ENCODE assay signal across 9 cellular contexts in genomic region chr15:67133738-67134576, GRCh38.
A peak's percentile ranks its signal among the peaks of the same experiment; 100 is the strongest.
DNase-seq lines count a peak whose midpoint lies in the region; ATAC-seq, FAIRE-seq and TF ChIP-seq lines count a peak whose summit lies in the region.
"Had no signal": no experiment of that assay in that cellular context is flagged by ENCODE, and none has a peak within 500 bp of the region (broad histone marks: within the 10 kb centered on the region; RNA-seq: fewer than 3 reads in every experiment).

No MANE protein-coding gene starts in this region.

- ATAC-seq in HG02642 (IDR thresholded peaks at IDR 0.05; ENCODE audit: poor library complexity, unreplicated experiment) (peak; percentile 74), GM12878 (peak; percentile 89), right lobe of liver (peak; percentile 39 to 52 (median 46))

- BruUV-seq in GM12878 (replicated peaks; lab: Mats Ljungman, UMichigan) = no TSS peak

- H3K27ac ChIP-seq in GM12878 (ENCODE audit: control insufficient read depth, insufficient read depth) = peak overlapping the region; percentile 89
- H3K27ac ChIP-seq in right lobe of liver = peak overlapping the region; percentile 70 to 85 (median 77)

- H3K27me3 ChIP-seq in GM06990 (replicated peaks; ENCODE audit: control insufficient read depth, insufficient read depth, low read length) = no peaks in the 10 kb centered on the region
- no peaks in the 10 kb centered on the region for H3K27me3 ChIP-seq in GM12878 (replicated peaks in 1 of 2; ENCODE audit: control insufficient read depth in 2 of 2, insufficient read depth in 2 of 2, low read length in 1 of 2)
- H3K27me3 ChIP-seq in right lobe of liver = no peaks in the 10 kb centered on the region

- in situ Hi-C loops in GM12878 (cut with MboI) = no loop called here

- H3K4me2 ChIP-seq in GM12878 (ENCODE audit: control insufficient read depth, insufficient read depth) = peak overlapping the region; percentile 94

- peak; percentile 84 for FAIRE-seq in GM12878 (lab: Jason Lieb, UNC)
- FAIRE-seq: H1 had no signal

- H2AFZ ChIP-seq in GM12878 (ENCODE audit: control insufficient read depth, low read depth, low read length) = peak overlapping the region; percentile 30; the same call in 1 of the 2 replicates

- SMC1A ChIA-PET in GM12878 (lab: Charles Lee; ENCODE audit: uncharacterized antibody, unreplicated experiment) = interaction anchor here (0.7 to 14.8 kb wide), 13 partner anchors 9 to 106 kb away, joined by 3 to 179 read pairs (median 4); no protein-coding TSS in a partner anchor

- peaks cover 71% of the 10 kb centered on the region for H3K79me2 ChIP-seq in GM12878 (ENCODE audit: control insufficient read depth, insufficient read depth, low read length)

- H3K9me3 ChIP-seq in GM12878 (replicated peaks; ENCODE audit: control insufficient read depth, insufficient read depth, low read length) (no peaks in the 10 kb centered on the region), right lobe of liver (no peaks in the 10 kb centered on the region)

- H4K20me1 ChIP-seq in GM12878 (ENCODE audit: control insufficient read depth, insufficient read depth) = peaks cover 6% of the 10 kb centered on the region; the same call in 1 of the 2 replicates

- TF ChIP-seq RAD21 in GM12878 (IDR thresholded peaks at IDR 0.05; ENCODE audit: insufficient read depth, low read depth, low read length) = no peak

- DNase-seq in GM06990 (ENCODE audit: extremely low read depth, insufficient read length) (peak; percentile 54), T-helper 1 cell (peak; percentile 40 to 87 (median 58)), GM12878 (ENCODE audit: low read depth, low spot score) (no peak), right lobe of liver (no peak), NCI-H2227 (lab: John Stamatoyannopoulos, UW; ENCODE audit: unreplicated experiment) (no peak), NCI-H128 (lab: John Stamatoyannopoulos, UW; ENCODE audit: unreplicated experiment) (no peak)
- peak; percentile 22 to 40 for DNase-seq in stimulated activated CD8-positive, alpha-beta memory T cell treated with anti-CD3 and anti-CD28 coated beads, Interleukin-15, amount 100 ng/mL, for 48 hours (ENCODE audit: low read depth in 2 of 2)

- intact Hi-C loops in GM12878 (cut with micrococcal nuclease; ENCODE audit: unreplicated experiment) = loop anchor here (1.0 kb wide), 2 partner anchors 32 to 49 kb away; no protein-coding TSS in a partner anchor
- intact Hi-C loops in right lobe of liver (cut with DNase I) = no loop called here

- no peak for TF ChIP-seq CTCF in GM06990 (IDR thresholded peaks at IDR 0.05; ENCODE audit: insufficient read depth, low read length, poor library complexity, severe bottlenecking)
- TF ChIP-seq CTCF in GM12878 (IDR thresholded peaks at IDR 0.05 in 2 of 3, conservative IDR thresholded peaks at IDR 0.05 in 1 of 3; ENCODE audit: control insufficient read depth in 2 of 3, extremely low read depth in 1 of 3, insufficient read depth in 1 of 3, low read depth in 3 of 3, low read length in 3 of 3) = no peak
- no peak for TF ChIP-seq CTCF in right lobe of liver (IDR thresholded peaks at IDR 0.05)

- H3K4me1 ChIP-seq in GM12878 (ENCODE audit: control insufficient read depth, insufficient read depth, low read length) (peaks cover 64% of the 10 kb centered on the region), right lobe of liver (peaks cover 0 to 66% (median 33%) of the 10 kb centered on the region in 4 donors)

- peak; percentile 71 for TF ChIP-seq POLR2A in GM12878 (IDR thresholded peaks at IDR 0.05; ENCODE audit: low read depth, low read length)
- no peak for TF ChIP-seq POLR2A in right lobe of liver (IDR thresholded peaks at IDR 0.05)

- H3K36me3 ChIP-seq in GM06990 (ENCODE audit: control insufficient read depth, insufficient read depth, low read length) = no peaks in the 10 kb centered on the region
- no peaks in the 10 kb centered on the region; a peak in 1 of 4 replicates for H3K36me3 ChIP-seq in GM12878 (ENCODE audit: control insufficient read depth in 2 of 2, insufficient read depth in 2 of 2, low read length in 1 of 2)
- H3K36me3 ChIP-seq in right lobe of liver = no peaks in the 10 kb centered on the region

- POLR2A ChIA-PET in GM12878 (lab: Charles Lee) = interaction anchor here (0.7 to 2.1 kb wide), 13 partner anchors 9 to 50 kb away, joined by 3 to 13 read pairs (median 3); no protein-coding TSS in a partner anchor

- CTCF ChIA-PET in GM12878 (lab: Yijun Ruan, JAX) = interaction anchor here (1.0 to 2.1 kb wide), 8 partner anchors 13 to 106 kb away, joined by 3 to 8 read pairs (median 4); no protein-coding TSS in a partner anchor

- no peak for TF ChIP-seq EP300 in GM12878 (IDR thresholded peaks at IDR 0.05; ENCODE audit: borderline replicate concordance in 1 of 2, control insufficient read depth in 1 of 2, low read depth in 2 of 2, low read length in 2 of 2)

- peak overlapping the region; percentile 12 for H3K4me3 ChIP-seq in GM06990 (replicated peaks; ENCODE audit: low read depth, low read length)
- peak overlapping the region; percentile 51 for H3K4me3 ChIP-seq in GM12878
- no peak overlapping the region for H3K4me3 ChIP-seq in right lobe of liver

- peak overlapping the region; percentile 76 for H3K9ac ChIP-seq in GM12878 (ENCODE audit: control insufficient read depth, insufficient read depth, low read length)

- under 1% methylated on average over 11 of the region's 11 CpGs for whole genome bisulfite sequencing in GM12878 (ENCODE audit: insufficient coverage, insufficient replicate concordance, low lambda C conversion rate, missing lambda C conversion rate)
- 45% methylated on average over 9 of the region's 11 CpGs for WGBS in right lobe of liver (ENCODE audit: insufficient coverage, low coverage, low lambda C conversion rate, missing lambda C conversion rate)

- RAD21 ChIA-PET in GM12878 (lab: Charles Lee; ENCODE audit: unreplicated experiment) = interaction anchor here (0.8 to 2.7 kb wide), 16 partner anchors 10 to 170 kb away, joined by 3 to 21 read pairs (median 6); no protein-coding TSS in a partner anchor

TF ChIP-seq in GM12878, 131 proteins besides CTCF, POLR2A, EP300 and RAD21 (continues in another document):
- peak; percentile 23; the same call in 1 of the 2 replicates for TF ChIP-seq BCL11A (IDR thresholded peaks at IDR 0.05; ENCODE audit: low read depth, low read length)
- TF ChIP-seq ATF7 (IDR thresholded peaks at IDR 0.05; ENCODE audit: low read depth) = peak; percentile 94
- no peak for TF ChIP-seq TCF7 (IDR thresholded peaks at IDR 0.05; ENCODE audit: borderline replicate concordance)
- TF ChIP-seq ZNF687 (IDR thresholded peaks at IDR 0.05) = peak; percentile 92
- peak; percentile 84 for TF ChIP-seq POLR2AphosphoS5 (IDR thresholded peaks at IDR 0.05; ENCODE audit: low read length)
- TF ChIP-seq REST (IDR thresholded peaks at IDR 0.05; ENCODE audit: low read depth, low read length) = no peak
- TF ChIP-seq EED (IDR thresholded peaks at IDR 0.05; ENCODE audit: low read depth) = peak; percentile 99

Comparison
In these comparisons a context has a peak if more than half of its experiments do, and no peak if none do; other contexts are left out.
1. DNase-seq: peak in GM06990 (single experiment), T-helper 1 cell (5 of 5) and stimulated activated CD8-positive, alpha-beta memory T cell treated with anti-CD3 and anti-CD28 coated beads, Interleukin-15, amount 100 ng/mL, for 48 hours (2 of 2); none in GM12878 (single experiment), right lobe of liver (0 of 3), NCI-H2227 (single experiment) and NCI-H128 (single experiment).
2. H3K4me3 ChIP-seq: peak in GM06990 (single experiment) and GM12878 (single experiment); none in right lobe of liver (0 of 3).
3. Peak in every context shown above with its lines, with median percentiles within 50 percentile points of each other: ATAC-seq.